8 cellular contexts compared by ENCODE assay signal in the genomic region with DNA sequence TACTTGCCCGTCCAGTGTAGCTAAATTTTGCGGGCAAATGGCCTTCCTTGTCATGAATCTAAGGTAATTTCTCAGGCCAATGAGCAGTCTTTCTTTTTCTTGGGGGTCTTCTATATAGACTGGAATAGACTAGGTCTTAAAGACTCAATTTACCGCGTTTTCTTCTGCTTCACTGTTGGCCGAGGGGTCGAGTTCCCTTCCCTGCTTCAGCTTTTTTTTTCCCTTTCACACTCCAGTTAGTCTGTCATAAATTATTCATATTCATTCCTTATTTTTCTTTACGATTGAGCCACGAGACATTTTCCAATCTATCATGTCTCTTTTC. TPM values are rescaled to one million over a fixed set of nuclear protein-coding genes. Genes with fewer than 3 reads are reported as not detected.
DNase-seq lines count a peak whose midpoint lies in the region; ATAC-seq and TF ChIP-seq lines count a peak whose summit lies in the region.

No MANE protein-coding gene starts in this region.

- no peak for TF ChIP-seq CTCF in activated CD8-positive, alpha-beta T cell treated with anti-CD3 and anti-CD28 coated beads for 36 hours (IDR thresholded peaks at IDR 0.05)

- intact Hi-C loops in activated CD4-positive, alpha-beta T cell treated with anti-CD3 and anti-CD28 coated beads for 36 hours (cut with DNase I, micrococcal nuclease), result loop anchor here (1.0 to 5.0 kb wide), 13 partner anchors 115 to 1100 kb away; partner anchors contain the start of genes WDFY2 (in 2 of the 2), CKAP2 (in 1 of the 2), INTS6 (in 1 of the 2) and NEK3 (in 1 of the 2)
- intact Hi-C loops in activated CD8-positive, alpha-beta T cell treated with anti-CD3 and anti-CD28 coated beads for 36 hours (cut with micrococcal nuclease), result no loop called here

- H3K4me3 Mint-ChIP-seq in activated CD4-positive, alpha-beta T cell treated with anti-CD3 and anti-CD28 coated beads for 36 hours, result peak overlapping the region; percentile 100
- peak overlapping the region; percentile 99 for H3K4me3 Mint-ChIP-seq in activated CD8-positive, alpha-beta T cell treated with anti-CD3 and anti-CD28 coated beads for 36 hours

- CTCF ChIA-PET in activated CD4-positive, alpha-beta T cell treated with anti-CD3 and anti-CD28 coated beads for 36 hours (lab: Charles Lee), result interaction anchor here (0.7 to 3.4 kb wide), 9 partner anchors 9 to 756 kb away, joined by 3 to 17 read pairs (median 4); no protein-coding TSS in a partner anchor
- CTCF ChIA-PET in activated CD8-positive, alpha-beta T cell treated with anti-CD3 and anti-CD28 coated beads for 36 hours (lab: Charles Lee), result interaction anchor here (0.6 to 3.4 kb wide), 5 partner anchors 10 to 126 kb away, joined by 3 to 19 read pairs (median 4); partner anchors contain the start of gene NEK5

- peaks cover 29% of the 10 kb centered on the region for H3K27me3 ChIP-seq in iPS-20b (ENCODE audit: insufficient read depth, low read length)

- H3K9me3 ChIP-seq in iPS-20b (ENCODE audit: insufficient read depth, low read depth, low read length), result no peaks in the 10 kb centered on the region

- H3K4me1 ChIP-seq in iPS-20b (ENCODE audit: insufficient read depth, low read length), result no peaks in the 10 kb centered on the region

- peaks cover 17% of the 10 kb centered on the region for H3K27me3 Mint-ChIP-seq in activated CD4-positive, alpha-beta T cell treated with anti-CD3 and anti-CD28 coated beads for 36 hours
- peaks cover 16% of the 10 kb centered on the region for H3K27me3 Mint-ChIP-seq in activated CD8-positive, alpha-beta T cell treated with anti-CD3 and anti-CD28 coated beads for 36 hours

- peak overlapping the region; percentile 97 for H3K9ac ChIP-seq in iPS-20b (ENCODE audit: low read depth, low read length)

- H3K27ac Mint-ChIP-seq in activated CD4-positive, alpha-beta T cell treated with anti-CD3 and anti-CD28 coated beads for 36 hours, result peak overlapping the region; percentile 91
- H3K27ac Mint-ChIP-seq in activated CD8-positive, alpha-beta T cell treated with anti-CD3 and anti-CD28 coated beads for 36 hours, result peak overlapping the region; percentile 94

- H3K9me3 Mint-ChIP-seq in activated CD4-positive, alpha-beta T cell treated with anti-CD3 and anti-CD28 coated beads for 36 hours (ENCODE audit: low read depth), result no peaks in the 10 kb centered on the region
- H3K9me3 Mint-ChIP-seq in activated CD8-positive, alpha-beta T cell treated with anti-CD3 and anti-CD28 coated beads for 36 hours, result no peaks in the 10 kb centered on the region

- POLR2A ChIA-PET in activated CD4-positive, alpha-beta T cell treated with anti-CD3 and anti-CD28 coated beads for 36 hours (lab: Charles Lee), result interaction anchor here (0.6 to 1.0 kb wide), 3 partner anchors 444 to 640 kb away, joined by 3 read pairs; partner anchors contain the start of gene SUGT1
- POLR2A ChIA-PET in activated CD8-positive, alpha-beta T cell treated with anti-CD3 and anti-CD28 coated beads for 36 hours (lab: Charles Lee), result interaction anchor here (0.6 to 1.6 kb wide), 5 partner anchors 10 to 184 kb away, joined by 3 read pairs; partner anchors contain the start of gene UTP14C

- peaks cover 8% of the 10 kb centered on the region for H3K36me3 ChIP-seq in iPS-20b (ENCODE audit: insufficient read depth, low read depth, low read length)

- no peak for DNase-seq in activated CD4-positive, alpha-beta T cell treated with anti-CD3 and anti-CD28 coated beads for 36 hours
- DNase-seq in activated CD4-positive, alpha-beta T cell treated with anti-CD3 and anti-CD28 coated beads for 48 hours, result no peak
- DNase-seq in activated CD8-positive, alpha-beta T cell treated with anti-CD3 and anti-CD28 coated beads for 36 hours, result no peak
- DNase-seq in substantia nigra (lab: John Stamatoyannopoulos, UW), result no peak
- no peak for DNase-seq in SW 1271 (lab: John Stamatoyannopoulos, UW)
- no peak for DNase-seq in central memory CD4-positive, alpha-beta T cell

- H3K4me1 Mint-ChIP-seq in activated CD4-positive, alpha-beta T cell treated with anti-CD3 and anti-CD28 coated beads for 36 hours, result peaks cover 24% of the 10 kb centered on the region
- H3K4me1 Mint-ChIP-seq in activated CD8-positive, alpha-beta T cell treated with anti-CD3 and anti-CD28 coated beads for 36 hours (ENCODE audit: low read depth), result peaks cover 14% of the 10 kb centered on the region

- peak overlapping the region; percentile 45 for H3K27ac ChIP-seq in iPS-20b (ENCODE audit: low read length)
- peak overlapping the region; percentile 51 for H3K27ac ChIP-seq in substantia nigra (ENCODE audit: low read depth, low read length, poor library complexity, severe bottlenecking)

- ATAC-seq in activated CD4-positive, alpha-beta T cell treated with anti-CD3 and anti-CD28 coated beads for 36 hours, result no peak
- ATAC-seq in activated CD8-positive, alpha-beta T cell treated with anti-CD3 and anti-CD28 coated beads for 36 hours, result peak; percentile 1
- no peak for ATAC-seq in HG02623 (IDR thresholded peaks at IDR 0.05; ENCODE audit: unreplicated experiment)

- peaks cover 14% of the 10 kb centered on the region for H3K36me3 Mint-ChIP-seq in activated CD4-positive, alpha-beta T cell treated with anti-CD3 and anti-CD28 coated beads for 36 hours (ENCODE audit: low read depth)
- H3K36me3 Mint-ChIP-seq in activated CD8-positive, alpha-beta T cell treated with anti-CD3 and anti-CD28 coated beads for 36 hours (ENCODE audit: low read depth), result peaks cover 6% of the 10 kb centered on the region

- peak overlapping the region; percentile 96 for H3K4me3 ChIP-seq in iPS-20b (ENCODE audit: low read length)

RNA-seq across cellular contexts. Expression of gene ALG11, which starts 0.3 kb away (rescaled TPM):
- 10 to 100 TPM; 14.1 to 18.1 TPM for total RNA-seq in activated CD4-positive, alpha-beta T cell treated with anti-CD3 and anti-CD28 coated beads for 36 hours
- 10 to 100 TPM; 21.0 to 22.6 TPM for total RNA-seq in activated CD8-positive, alpha-beta T cell treated with anti-CD3 and anti-CD28 coated beads for 36 hours

RNA-seq across cellular contexts. Expression of gene ATP7B, which starts 1.2 kb away (rescaled TPM):
- 1 to 10 TPM; 1.1 to 1.4 TPM for total RNA-seq in activated CD4-positive, alpha-beta T cell treated with anti-CD3 and anti-CD28 coated beads for 36 hours
- 1 to 10 TPM; 1.1 TPM for total RNA-seq in activated CD8-positive, alpha-beta T cell treated with anti-CD3 and anti-CD28 coated beads for 36 hours

RNA-seq across cellular contexts. Expression of gene UTP14C, which starts 12.0 kb away (rescaled TPM):
- total RNA-seq in activated CD4-positive, alpha-beta T cell treated with anti-CD3 and anti-CD28 coated beads for 36 hours, result 1 to 10 TPM; 6.1 to 7.6 TPM
- 1 to 10 TPM; 7.2 to 7.3 TPM for total RNA-seq in activated CD8-positive, alpha-beta T cell treated with anti-CD3 and anti-CD28 coated beads for 36 hours
